8 cellular contexts compared by ENCODE assay signal in genomic region chr7:143620053-143620452, GRCh38. TPM values are rescaled to one million over a fixed set of nuclear protein-coding genes. Genes with fewer than 3 reads are reported as not detected.
A peak's percentile ranks its signal among the peaks of the same experiment; 100 is the strongest.
DNase-seq lines count a peak whose midpoint lies in the region; ATAC-seq and TF ChIP-seq lines count a peak whose summit lies in the region.
"Not testable (repeated sequence)": the region's sequence is repeated elsewhere in the genome, so short reads cannot be mapped to it uniquely, and the experiment has no call there.

No MANE protein-coding gene starts in this region.

- H3K27ac Mint-ChIP-seq in activated naive CD8-positive, alpha-beta T cell treated with anti-CD3 and anti-CD28 coated beads, Interleukin-2, amount 50 U/mL, for 24 hours; stimulated activated naive B cell treated with anti-CD40 and anti-IgM and Interleukin-4, amounts not matched to agents 10 μg/mL and 1 μg/mL and 100 μg/mL, for 72 hours: not testable (repeated sequence)

- not testable (repeated sequence) for H3K4me1 ChIP-seq in SK-N-SH (ENCODE audit: control insufficient read depth in 1 of 2, insufficient read depth in 2 of 2, low read depth in 1 of 2, low read length in 1 of 2)

- TF ChIP-seq RAD21 in SK-N-SH (IDR thresholded peaks at IDR 0.05; ENCODE audit: low read length): not testable (repeated sequence)

- not testable (repeated sequence) for H3K79me2 ChIP-seq in SK-N-SH (ENCODE audit: insufficient read depth)

- no CpG with 5 or more reads among the region's 23 CpGs for WGBS in SK-N-SH (ENCODE audit: low lambda C conversion rate)

- not testable (repeated sequence) for TF ChIP-seq EP300 in SK-N-SH (IDR thresholded peaks at IDR 0.05; ENCODE audit: borderline replicate concordance in 1 of 2, low read depth in 1 of 2, low read length in 1 of 2)

- H3K27ac ChIP-seq in SK-N-SH (ENCODE audit: low read depth in 2 of 2, low read length in 1 of 2): not testable (repeated sequence)

- DNase-seq in GM12865 (ENCODE audit: low read depth); SK-N-SH; stimulated activated naive B cell treated with anti-CD40 and anti-IgM and Interleukin-4, amounts not matched to agents 10 μg/mL and 1 μg/mL and 100 μg/mL, for 72 hours: not testable (repeated sequence)
- peak; percentile 76 for DNase-seq in activated naive CD8-positive, alpha-beta T cell treated with anti-CD3 and anti-CD28 coated beads, Interleukin-2, amount 50 U/mL, for 24 hours
- peak; percentile 23 to 76 for DNase-seq in left colon

- not testable (repeated sequence) for H3K9me3 ChIP-seq in SK-N-SH

- ATAC-seq in GM19324 (IDR thresholded peaks at IDR 0.05; ENCODE audit: low FRiP score, unreplicated experiment): peak; percentile 43
- peak; percentile 18 for ATAC-seq in GM21825 (IDR thresholded peaks at IDR 0.05; ENCODE audit: unreplicated experiment)
- ATAC-seq in HG03066 (IDR thresholded peaks at IDR 0.05; ENCODE audit: low read depth, unreplicated experiment): peak; percentile 34
- ATAC-seq in activated naive CD8-positive, alpha-beta T cell treated with anti-CD3 and anti-CD28 coated beads, Interleukin-2, amount 50 U/mL, for 24 hours: peak; percentile 22
- peak; percentile 67 for ATAC-seq in left colon
- ATAC-seq in stimulated activated naive B cell treated with anti-CD40 and anti-IgM and Interleukin-4, amounts not matched to agents 10 μg/mL and 1 μg/mL and 100 μg/mL, for 72 hours (replicated peaks): peak; percentile 26 to 31

- H4K20me1 ChIP-seq in SK-N-SH (ENCODE audit: insufficient read depth): not testable (repeated sequence)

- not testable (repeated sequence) for H3F3A ChIP-seq in SK-N-SH (replicated peaks; ENCODE audit: insufficient read depth)

- not testable (repeated sequence) for H3K36me3 ChIP-seq in SK-N-SH (replicated peaks in 1 of 2; ENCODE audit: control insufficient read depth in 1 of 2, insufficient read depth in 2 of 2, low read length in 1 of 2)

- H3K9me2 ChIP-seq in SK-N-SH: not testable (repeated sequence)

- H2AFZ ChIP-seq in SK-N-SH (ENCODE audit: low read depth): not testable (repeated sequence)

- not testable (repeated sequence) for H3K4me2 ChIP-seq in SK-N-SH

- intact Hi-C loops in left colon (cut with DNase I, micrococcal nuclease): not testable (repeated sequence)

- not testable (repeated sequence) for H3K9me3 Mint-ChIP-seq in activated naive CD8-positive, alpha-beta T cell treated with anti-CD3 and anti-CD28 coated beads, Interleukin-2, amount 50 U/mL, for 24 hours; stimulated activated naive B cell treated with anti-CD40 and anti-IgM and Interleukin-4, amounts not matched to agents 10 μg/mL and 1 μg/mL and 100 μg/mL, for 72 hours

- H3K36me3 Mint-ChIP-seq in activated naive CD8-positive, alpha-beta T cell treated with anti-CD3 and anti-CD28 coated beads, Interleukin-2, amount 50 U/mL, for 24 hours (ENCODE audit: low read depth); stimulated activated naive B cell treated with anti-CD40 and anti-IgM and Interleukin-4, amounts not matched to agents 10 μg/mL and 1 μg/mL and 100 μg/mL, for 72 hours: not testable (repeated sequence)

- POLR2A ChIA-PET in SK-N-SH (lab: Yijun Ruan, JAX): not testable (repeated sequence)

- H3K4me3 ChIP-seq in GM12865 (ENCODE audit: low read depth, low read length); SK-N-SH (ENCODE audit: low read depth in 2 of 2, low read length in 1 of 2): not testable (repeated sequence)

- CTCF ChIA-PET in SK-N-SH (lab: Yijun Ruan, JAX): not testable (repeated sequence)

- peak; percentile 22 for TF ChIP-seq CTCF in GM12865 (IDR thresholded peaks at IDR 0.05; ENCODE audit: insufficient read depth, low read depth, low read length, missing control alignments)
- not testable (repeated sequence) for TF ChIP-seq CTCF in SK-N-SH (IDR thresholded peaks at IDR 0.05)

- H3K9ac ChIP-seq in SK-N-SH: not testable (repeated sequence)

- not testable (repeated sequence) for H3K4me1 Mint-ChIP-seq in activated naive CD8-positive, alpha-beta T cell treated with anti-CD3 and anti-CD28 coated beads, Interleukin-2, amount 50 U/mL, for 24 hours; stimulated activated naive B cell treated with anti-CD40 and anti-IgM and Interleukin-4, amounts not matched to agents 10 μg/mL and 1 μg/mL and 100 μg/mL, for 72 hours

- H3K4me3 Mint-ChIP-seq in activated naive CD8-positive, alpha-beta T cell treated with anti-CD3 and anti-CD28 coated beads, Interleukin-2, amount 50 U/mL, for 24 hours; stimulated activated naive B cell treated with anti-CD40 and anti-IgM and Interleukin-4, amounts not matched to agents 10 μg/mL and 1 μg/mL and 100 μg/mL, for 72 hours: not testable (repeated sequence)

- not testable (repeated sequence) for H3K27me3 ChIP-seq in SK-N-SH (ENCODE audit: insufficient read depth)

- not testable (repeated sequence) for H3K27me3 Mint-ChIP-seq in activated naive CD8-positive, alpha-beta T cell treated with anti-CD3 and anti-CD28 coated beads, Interleukin-2, amount 50 U/mL, for 24 hours; stimulated activated naive B cell treated with anti-CD40 and anti-IgM and Interleukin-4, amounts not matched to agents 10 μg/mL and 1 μg/mL and 100 μg/mL, for 72 hours

TF ChIP-seq in SK-N-SH, 30 proteins besides CTCF, POLR2A, EP300 and RAD21:
- TF ChIP-seq SMC3 (IDR thresholded peaks at IDR 0.05; ENCODE audit: low read depth, low read length): 0 out of 2 replicates have a peak, but pooled peaks have one; percentile 6

RNA-seq across cellular contexts. Expression of gene TCAF2, which starts 0.7 kb away (rescaled TPM):
- 19.5 and 23.3 TPM in 2 replicates for polyA plus RNA-seq in SK-N-SH (2012; rRNA removed)
- 11.8 and 14.9 TPM in 2 replicates for polyA plus RNA-seq in SK-N-SH (2012; cell fraction: cytosol; rRNA removed)
- polyA plus RNA-seq in SK-N-SH (2012; cell fraction: nucleus; rRNA removed): 38.3 and 41.8 TPM in 2 replicates
- total RNA-seq in left colon: 1 to 10 TPM in 1 of 2 donors, under 1 TPM in 1; 0.89 to 2.1 TPM

RNA-seq across cellular contexts. Expression of gene CTAGE15, which starts 48.5 kb away (rescaled TPM):
- polyA plus RNA-seq in SK-N-SH (2012; rRNA removed): 0.07 TPM in 1 of 2 replicates, not detected in the other
- not detected in 2 replicates for polyA plus RNA-seq in SK-N-SH (2012; cell fraction: cytosol; rRNA removed)
- polyA plus RNA-seq in SK-N-SH (2012; cell fraction: nucleus; rRNA removed): 0.13 and 0.14 TPM in 2 replicates
- 1 to 10 TPM; 1.7 to 2.2 TPM for total RNA-seq in left colon
